In genomic region chr7:37216923-37217322, GRCh38 we compare ENCODE assay signal across 16 cellular contexts.
DNase-seq lines count a peak whose midpoint lies in the region; ATAC-seq and TF ChIP-seq lines count a peak whose summit lies in the region.
"Had no signal": no experiment of that assay in that cellular context is flagged by ENCODE, and none has a peak within 500 bp of the region (broad histone marks: within the 10 kb centered on the region; RNA-seq: fewer than 3 reads in every experiment).

No MANE protein-coding gene starts in this region.

- H2AFZ ChIP-seq in KMS-11 (ENCODE audit: low read depth), result no peak overlapping the region

- no peak for TF ChIP-seq CTCF in KMS-11 (conservative IDR thresholded peaks at IDR 0.05; ENCODE audit: low read depth, low read length)

- H3K4me1 ChIP-seq in KMS-11 (ENCODE audit: low read depth, poor library complexity, severe bottlenecking), result peaks cover 85% of the 10 kb centered on the region
- no peaks in the 10 kb centered on the region for H3K4me1 ChIP-seq in naive thymus-derived CD4-positive, alpha-beta T cell (ENCODE audit: control insufficient read depth in 2 of 2, insufficient read depth in 2 of 2, low read length in 2 of 2)

- no peaks in the 10 kb centered on the region for H3K27me3 ChIP-seq in KMS-11 (ENCODE audit: insufficient read depth, low read depth)
- no peaks in the 10 kb centered on the region for H3K27me3 ChIP-seq in naive thymus-derived CD4-positive, alpha-beta T cell (ENCODE audit: control insufficient read depth in 2 of 2, insufficient read depth in 2 of 2, low read length in 2 of 2)

- H3K27ac Mint-ChIP-seq in activated CD8-positive, alpha-beta memory T cell treated with anti-CD3 and anti-CD28 coated beads, Interleukin-2, amount 10 ng/mL, durations not matched to agents 7 days and 5 days, result no peak overlapping the region
- H3K27ac Mint-ChIP-seq in central memory CD8-positive, alpha-beta T cell (ENCODE audit: low read depth), result peak overlapping the region; percentile 13
- H3K27ac Mint-ChIP-seq in naive thymus-derived CD4-positive, alpha-beta T cell, result peak overlapping the region in 8 of 9 donors; percentile 21 to 90 (median 59)
- H3K27ac Mint-ChIP-seq in stimulated activated naive B cell treated with anti-CD40 and anti-IgM and Interleukin-4, amounts not matched to agents 10 μg/mL and 1 μg/mL and 100 μg/mL, for 72 hours, result no peak overlapping the region
- no peak overlapping the region for H3K27ac Mint-ChIP-seq in activated naive CD8-positive, alpha-beta T cell treated with anti-CD3 and anti-CD28 coated beads for 36 hours

- H3K36me3 Mint-ChIP-seq in activated CD8-positive, alpha-beta memory T cell treated with anti-CD3 and anti-CD28 coated beads, Interleukin-2, amount 10 ng/mL, durations not matched to agents 7 days and 5 days, result peaks cover 12% of the 10 kb centered on the region
- peaks cover 14% of the 10 kb centered on the region for H3K36me3 Mint-ChIP-seq in central memory CD8-positive, alpha-beta T cell (ENCODE audit: insufficient read depth)
- peaks cover 0 to 45% (median 11%) of the 10 kb centered on the region in 5 donors for H3K36me3 Mint-ChIP-seq in naive thymus-derived CD4-positive, alpha-beta T cell
- peaks cover 25 to 53% of the 10 kb centered on the region in 2 donors for H3K36me3 Mint-ChIP-seq in stimulated activated naive B cell treated with anti-CD40 and anti-IgM and Interleukin-4, amounts not matched to agents 10 μg/mL and 1 μg/mL and 100 μg/mL, for 72 hours
- H3K36me3 Mint-ChIP-seq in activated naive CD8-positive, alpha-beta T cell treated with anti-CD3 and anti-CD28 coated beads for 36 hours, result peaks cover 18% of the 10 kb centered on the region

- CTCF ChIA-PET in activated CD8-positive, alpha-beta memory T cell treated with anti-CD3 and anti-CD28 coated beads, Interleukin-2, amount 10 ng/mL, durations not matched to agents 7 days and 5 days (lab: Charles Lee), result no interaction called here
- CTCF ChIA-PET in naive thymus-derived CD4-positive, alpha-beta T cell (lab: Charles Lee), result no interaction called here

- peaks cover 6% of the 10 kb centered on the region; the same call in 1 of the 2 replicates for H3K79me2 ChIP-seq in KMS-11 (ENCODE audit: insufficient read depth, low read depth)

- peak; percentile 27 for ATAC-seq in activated CD8-positive, alpha-beta memory T cell treated with anti-CD3 and anti-CD28 coated beads, Interleukin-2, amount 10 ng/mL, durations not matched to agents 7 days and 5 days
- no peak for ATAC-seq in central memory CD8-positive, alpha-beta T cell (replicated peaks; ENCODE audit: extremely low read depth, poor library complexity, severe bottlenecking)
- no peak for ATAC-seq in naive thymus-derived CD4-positive, alpha-beta T cell
- ATAC-seq in stimulated activated naive B cell treated with anti-CD40 and anti-IgM and Interleukin-4, amounts not matched to agents 10 μg/mL and 1 μg/mL and 100 μg/mL, for 72 hours (replicated peaks), result no peak
- no peak for ATAC-seq in HG03432 (IDR thresholded peaks at IDR 0.05; ENCODE audit: unreplicated experiment)

- no peak overlapping the region for H3K27ac ChIP-seq in KMS-11
- no peak overlapping the region for H3K27ac ChIP-seq in naive thymus-derived CD4-positive, alpha-beta T cell (ENCODE audit: low read depth, low read length)

- peaks cover 3% of the 10 kb centered on the region; the same call in 1 of the 2 replicates for H3K36me3 ChIP-seq in KMS-11 (ENCODE audit: insufficient read depth)
- peaks cover 0 to 48% (median 6%) of the 10 kb centered on the region in 3 experiments for H3K36me3 ChIP-seq in naive thymus-derived CD4-positive, alpha-beta T cell (ENCODE audit: control insufficient read depth in 2 of 3, insufficient read depth in 3 of 3, low read length in 3 of 3)

- H4K20me1 ChIP-seq in KMS-11 (ENCODE audit: insufficient read depth), result no peaks in the 10 kb centered on the region

- H3K4me1 Mint-ChIP-seq in activated CD8-positive, alpha-beta memory T cell treated with anti-CD3 and anti-CD28 coated beads, Interleukin-2, amount 10 ng/mL, durations not matched to agents 7 days and 5 days, result no peaks in the 10 kb centered on the region
- peaks cover 12% of the 10 kb centered on the region for H3K4me1 Mint-ChIP-seq in central memory CD8-positive, alpha-beta T cell
- peaks cover 10 to 30% (median 18%) of the 10 kb centered on the region in 7 donors for H3K4me1 Mint-ChIP-seq in naive thymus-derived CD4-positive, alpha-beta T cell
- H3K4me1 Mint-ChIP-seq in stimulated activated naive B cell treated with anti-CD40 and anti-IgM and Interleukin-4, amounts not matched to agents 10 μg/mL and 1 μg/mL and 100 μg/mL, for 72 hours, result peaks cover 14 to 30% of the 10 kb centered on the region in 2 donors
- peaks cover 13% of the 10 kb centered on the region for H3K4me1 Mint-ChIP-seq in activated naive CD8-positive, alpha-beta T cell treated with anti-CD3 and anti-CD28 coated beads for 36 hours

- no peak overlapping the region for H3K4me3 ChIP-seq in KMS-11 (IDR thresholded peaks at IDR 0.05; ENCODE audit: insufficient read depth, low read depth, low read length)
- H3K4me3 ChIP-seq in naive thymus-derived CD4-positive, alpha-beta T cell (ENCODE audit: low read length), result no peak overlapping the region

- H3K4me2 ChIP-seq in KMS-11, result peak overlapping the region; percentile 5; the same call in 1 of the 2 replicates

- H3K9me3 Mint-ChIP-seq in activated CD8-positive, alpha-beta memory T cell treated with anti-CD3 and anti-CD28 coated beads, Interleukin-2, amount 10 ng/mL, durations not matched to agents 7 days and 5 days (ENCODE audit: low read depth), result no peaks in the 10 kb centered on the region
- no peaks in the 10 kb centered on the region for H3K9me3 Mint-ChIP-seq in central memory CD8-positive, alpha-beta T cell
- H3K9me3 Mint-ChIP-seq in naive thymus-derived CD4-positive, alpha-beta T cell, result no peaks in the 10 kb centered on the region
- no peaks in the 10 kb centered on the region for H3K9me3 Mint-ChIP-seq in stimulated activated naive B cell treated with anti-CD40 and anti-IgM and Interleukin-4, amounts not matched to agents 10 μg/mL and 1 μg/mL and 100 μg/mL, for 72 hours
- no peaks in the 10 kb centered on the region for H3K9me3 Mint-ChIP-seq in activated naive CD8-positive, alpha-beta T cell treated with anti-CD3 and anti-CD28 coated beads for 36 hours
- H3K9me3 Mint-ChIP-seq: CD8-positive, alpha-beta memory T cell; H9 had no signal

- POLR2A ChIA-PET in naive thymus-derived CD4-positive, alpha-beta T cell (lab: Charles Lee), result no interaction called here

- no peaks in the 10 kb centered on the region for H3K9me3 ChIP-seq in naive thymus-derived CD4-positive, alpha-beta T cell (ENCODE audit: control insufficient read depth in 2 of 3, low read length in 3 of 3)

- H3K9ac ChIP-seq in KMS-11, result no peak overlapping the region

- no peak for DNase-seq in activated CD8-positive, alpha-beta memory T cell treated with anti-CD3 and anti-CD28 coated beads, Interleukin-2, amount 10 ng/mL, durations not matched to agents 7 days and 5 days
- DNase-seq in activated CD8-positive, alpha-beta memory T cell treated with anti-CD3 and anti-CD28 coated beads, Interleukin-2, amount 50 U/mL, for 48 hours, result no peak
- no peak for DNase-seq in central memory CD8-positive, alpha-beta T cell (ENCODE audit: low spot score in 2 of 2)
- no peak for DNase-seq in naive thymus-derived CD4-positive, alpha-beta T cell
- DNase-seq in stimulated activated naive B cell treated with anti-CD40 and anti-IgM and Interleukin-4, amounts not matched to agents 10 μg/mL and 1 μg/mL and 100 μg/mL, for 72 hours, result no peak
- DNase-seq in activated naive CD8-positive, alpha-beta T cell treated with anti-CD3 and anti-CD28 coated beads for 36 hours, result no peak
- DNase-seq: CD8-positive, alpha-beta memory T cell; DMS79; H9; IMR-90; NCI-H1105 treated with DMSO at 0.1 percent for 48 hours; NCI-H187 treated with DMSO at 0.1 percent for 48 hours; NCI-H526 treated with DMSO at 0.1 percent for 48 hours; RPMI8226 had no signal

- H3K4me3 Mint-ChIP-seq in activated CD8-positive, alpha-beta memory T cell treated with anti-CD3 and anti-CD28 coated beads, Interleukin-2, amount 10 ng/mL, durations not matched to agents 7 days and 5 days, result no peak overlapping the region
- H3K4me3 Mint-ChIP-seq in central memory CD8-positive, alpha-beta T cell, result no peak overlapping the region
- no peak overlapping the region for H3K4me3 Mint-ChIP-seq in naive thymus-derived CD4-positive, alpha-beta T cell
- no peak overlapping the region for H3K4me3 Mint-ChIP-seq in stimulated activated naive B cell treated with anti-CD40 and anti-IgM and Interleukin-4, amounts not matched to agents 10 μg/mL and 1 μg/mL and 100 μg/mL, for 72 hours
- H3K4me3 Mint-ChIP-seq in activated naive CD8-positive, alpha-beta T cell treated with anti-CD3 and anti-CD28 coated beads for 36 hours, result no peak overlapping the region
- H3K4me3 Mint-ChIP-seq: CD8-positive, alpha-beta memory T cell; H9 had no signal

- H3K27me3 Mint-ChIP-seq in activated CD8-positive, alpha-beta memory T cell treated with anti-CD3 and anti-CD28 coated beads, Interleukin-2, amount 10 ng/mL, durations not matched to agents 7 days and 5 days, result no peaks in the 10 kb centered on the region
- H3K27me3 Mint-ChIP-seq in central memory CD8-positive, alpha-beta T cell, result no peaks in the 10 kb centered on the region
- H3K27me3 Mint-ChIP-seq in naive thymus-derived CD4-positive, alpha-beta T cell, result no peaks in the 10 kb centered on the region
- H3K27me3 Mint-ChIP-seq in stimulated activated naive B cell treated with anti-CD40 and anti-IgM and Interleukin-4, amounts not matched to agents 10 μg/mL and 1 μg/mL and 100 μg/mL, for 72 hours, result no peaks in the 10 kb centered on the region
- no peaks in the 10 kb centered on the region for H3K27me3 Mint-ChIP-seq in activated naive CD8-positive, alpha-beta T cell treated with anti-CD3 and anti-CD28 coated beads for 36 hours
- H3K27me3 Mint-ChIP-seq: CD8-positive, alpha-beta memory T cell had no signal

- intact Hi-C loops in naive thymus-derived CD4-positive, alpha-beta T cell (cut with micrococcal nuclease), result no loop called here

Comparison
In these comparisons a context has a peak if more than half of its experiments do, and no peak if none do; other contexts are left out.
1. H3K27ac Mint-ChIP-seq: peak in central memory CD8-positive, alpha-beta T cell (single experiment) and naive thymus-derived CD4-positive, alpha-beta T cell (8 of 9); none in activated CD8-positive, alpha-beta memory T cell treated with anti-CD3 and anti-CD28 coated beads, Interleukin-2, amount 10 ng/mL, durations not matched to agents 7 days and 5 days (single experiment), stimulated activated naive B cell treated with anti-CD40 and anti-IgM and Interleukin-4, amounts not matched to agents 10 μg/mL and 1 μg/mL and 100 μg/mL, for 72 hours (single experiment) and activated naive CD8-positive, alpha-beta T cell treated with anti-CD3 and anti-CD28 coated beads for 36 hours (single experiment).